ENCODE assay signal across 22 cellular contexts in genomic region chr5:53010819-53011218, GRCh38. TPM values are rescaled to one million over a fixed set of nuclear protein-coding genes. Genes with fewer than 3 reads are reported as not detected.
DNase-seq lines count a peak whose midpoint lies in the region; ATAC-seq, FAIRE-seq and TF ChIP-seq lines count a peak whose summit lies in the region.
"Had no signal": no experiment of that assay in that cellular context is flagged by ENCODE, and none has a peak within 500 bp of the region (broad histone marks: within the 10 kb centered on the region; RNA-seq: fewer than 3 reads in every experiment).

No MANE protein-coding gene starts in this region.

- TF ChIP-seq EP300 in HepG2 (IDR thresholded peaks at IDR 0.05; ENCODE audit: low read depth in 2 of 2, low read length in 2 of 2) (no peak), HepG2 (CRISPR knock-in tag; IDR thresholded peaks at IDR 0.05; ENCODE audit: borderline replicate concordance) (no peak)

- H3K27ac Mint-ChIP-seq in WTC11: no peak overlapping the region
- no peak overlapping the region for H3K27ac Mint-ChIP-seq in activated CD4-positive, alpha-beta T cell treated with anti-CD3 and anti-CD28 coated beads for 36 hours
- H3K27ac Mint-ChIP-seq: CD8-positive, alpha-beta memory T cell; GM23338 had no signal

- POLR2A ChIA-PET in HepG2 (lab: Yijun Ruan, JAX) (interaction anchor here (0.7 to 1.0 kb wide), 2 partner anchors 21 to 22 kb away, joined by 3 read pairs; partner anchors contain the start of gene ITGA2), WTC11 (lab: Charles Lee) (no interaction called here)
- POLR2A ChIA-PET in activated CD4-positive, alpha-beta T cell treated with anti-CD3 and anti-CD28 coated beads for 36 hours (lab: Charles Lee): no interaction called here

- no peak overlapping the region for H3K4me2 ChIP-seq in HepG2 (ENCODE audit: low read depth, low read length)
- H3K4me2 ChIP-seq: BLaER1 treated with 17β-estradiol and CSF1 and Interleukin-3, amounts not matched to agents 10 nM and 100 nM; GM23338; KMS-11 had no signal

- H3K4me3 ChIP-seq in HepG2 (replicated peaks in 1 of 3; ENCODE audit: insufficient read depth in 1 of 3, low read depth in 2 of 3, low read length in 3 of 3): no peak overlapping the region
- no peak overlapping the region for H3K4me3 ChIP-seq in right lobe of liver
- H3K4me3 ChIP-seq in fibroblast of villous mesenchyme (ENCODE audit: low read depth, low read length): no peak overlapping the region
- H3K4me3 ChIP-seq: BLaER1 treated with 17β-estradiol and CSF1 and Interleukin-3, amounts not matched to agents 10 nM and 100 nM; GM23338 had no signal

- in situ Hi-C loops in HepG2 (cut with HindIII; ENCODE audit: extremely low pct_ligation_motif_present, low pct_unique_long_range_greater_than_20kb): no loop called here

- H3K27me3 Mint-ChIP-seq in WTC11 (ENCODE audit: low read depth): no peaks in the 10 kb centered on the region
- H3K27me3 Mint-ChIP-seq in activated CD4-positive, alpha-beta T cell treated with anti-CD3 and anti-CD28 coated beads for 36 hours: peaks cover 23% of the 10 kb centered on the region
- H3K27me3 Mint-ChIP-seq: CD8-positive, alpha-beta memory T cell had no signal

- no peak for TF ChIP-seq RAD21 in HepG2 (CRISPR knock-in tag; IDR thresholded peaks at IDR 0.05)

- FAIRE-seq in HepG2 (lab: Jason Lieb, UNC): no peak
- FAIRE-seq: GM12891, GM18507 had no signal

- H3K27ac ChIP-seq in HepG2 (ENCODE audit: extremely low read length, insufficient read depth, low read length) (peak overlapping the region; percentile 49), right lobe of liver (no peak overlapping the region)
- H3K27ac ChIP-seq: BLaER1 treated with 17β-estradiol and CSF1 and Interleukin-3, amounts not matched to agents 10 nM and 100 nM; KMS-11 had no signal

- no peaks in the 10 kb centered on the region for H4K20me1 ChIP-seq in HepG2 (ENCODE audit: insufficient read depth, low read length)
- H4K20me1 ChIP-seq: BLaER1 treated with 17β-estradiol and CSF1 and Interleukin-3, amounts not matched to agents 10 nM and 100 nM had no signal

- no peaks in the 10 kb centered on the region for H3K36me3 Mint-ChIP-seq in WTC11
- H3K36me3 Mint-ChIP-seq in activated CD4-positive, alpha-beta T cell treated with anti-CD3 and anti-CD28 coated beads for 36 hours (ENCODE audit: low read depth): no peaks in the 10 kb centered on the region
- H3K36me3 Mint-ChIP-seq: CD8-positive, alpha-beta memory T cell had no signal

- no peaks in the 10 kb centered on the region for H3K27me3 ChIP-seq in HepG2 (ENCODE audit: control insufficient read depth in 1 of 2, insufficient read depth in 2 of 2, low read length in 2 of 2)
- no peaks in the 10 kb centered on the region for H3K27me3 ChIP-seq in right lobe of liver
- H3K27me3 ChIP-seq: BLaER1 treated with 17β-estradiol and CSF1 and Interleukin-3, amounts not matched to agents 10 nM and 100 nM had no signal

- WGBS in HepG2 (ENCODE audit: low lambda C conversion rate): 0% methylated on average over 1 of the region's 1 CpG
- WGBS in right lobe of liver (ENCODE audit: insufficient coverage, low coverage, low lambda C conversion rate, missing lambda C conversion rate): 7% methylated on average over 1 of the region's 1 CpG

- H3K4me1 Mint-ChIP-seq in WTC11: peaks cover 6% of the 10 kb centered on the region; the same call in 1 of the 2 replicates
- peaks cover 45% of the 10 kb centered on the region for H3K4me1 Mint-ChIP-seq in activated CD4-positive, alpha-beta T cell treated with anti-CD3 and anti-CD28 coated beads for 36 hours

- H2AFZ ChIP-seq in HepG2 (ENCODE audit: low read length): no peak overlapping the region
- H2AFZ ChIP-seq: GM23338 had no signal

- ATAC-seq in HepG2: peak; percentile 45
- ATAC-seq in right lobe of liver: no peak
- ATAC-seq in WTC11: 0 out of 2 replicates have a peak, but pooled peaks have one; percentile 16
- no peak for ATAC-seq in activated CD4-positive, alpha-beta T cell treated with anti-CD3 and anti-CD28 coated beads for 36 hours
- ATAC-seq: PC-3 had no signal

- H3K36me3 ChIP-seq in HepG2 (replicated peaks in 1 of 2; ENCODE audit: control insufficient read depth in 1 of 2, insufficient read depth in 2 of 2, low read length in 2 of 2) (peaks cover 0 to 4% of the 10 kb centered on the region in 2 experiments; a peak in 4 of 5 replicates), right lobe of liver (no peaks in the 10 kb centered on the region)
- H3K36me3 ChIP-seq: BLaER1 treated with 17β-estradiol and CSF1 and Interleukin-3, amounts not matched to agents 10 nM and 100 nM had no signal

- peaks cover 95% of the 10 kb centered on the region for H3K4me1 ChIP-seq in HepG2 (ENCODE audit: insufficient read depth, low read length)
- no peaks in the 10 kb centered on the region for H3K4me1 ChIP-seq in right lobe of liver

- CTCF ChIA-PET in HepG2 (lab: Yijun Ruan, JAX; ENCODE audit: low intra/inter-chr PET ratio, low total read pairs): no interaction called here
- CTCF ChIA-PET in WTC11 (lab: Charles Lee): no interaction called here
- CTCF ChIA-PET in activated CD4-positive, alpha-beta T cell treated with anti-CD3 and anti-CD28 coated beads for 36 hours (lab: Charles Lee): interaction anchor here (0.7 to 1.9 kb wide), 2 partner anchors 20 to 103 kb away, joined by 3 to 6 read pairs; no protein-coding TSS in a partner anchor

- peaks cover 80% of the 10 kb centered on the region for H3K79me2 ChIP-seq in HepG2 (ENCODE audit: insufficient read depth, low read length)

- intact Hi-C loops in HepG2 (cut with micrococcal nuclease; ENCODE audit: unreplicated experiment) (no loop called here), right lobe of liver (cut with DNase I) (no loop called here)
- intact Hi-C loops in activated CD4-positive, alpha-beta T cell treated with anti-CD3 and anti-CD28 coated beads for 36 hours (cut with DNase I, micrococcal nuclease): no loop called here

- H3K9me3 ChIP-seq in HepG2 (ENCODE audit: low read length) (no peaks in the 10 kb centered on the region), right lobe of liver (no peaks in the 10 kb centered on the region)

- TF ChIP-seq CTCF in HepG2 (CRISPR knock-in tag; IDR thresholded peaks at IDR 0.05) (no peak), right lobe of liver (IDR thresholded peaks at IDR 0.05) (no peak), WTC11 (IDR thresholded peaks at IDR 0.05) (no peak), fibroblast of villous mesenchyme (IDR thresholded peaks at IDR 0.05; ENCODE audit: insufficient read depth, low read depth, low read length) (peak; percentile 4)

- H3K4me3 Mint-ChIP-seq in WTC11: no peak overlapping the region
- no peak overlapping the region for H3K4me3 Mint-ChIP-seq in activated CD4-positive, alpha-beta T cell treated with anti-CD3 and anti-CD28 coated beads for 36 hours
- H3K4me3 Mint-ChIP-seq: CD8-positive, alpha-beta memory T cell; GM23338 had no signal

- no TSS peak for BruUV-seq in HepG2 (replicated peaks; lab: Mats Ljungman, UMichigan)

- H3K9me3 Mint-ChIP-seq in WTC11: peaks cover 20% of the 10 kb centered on the region
- H3K9me3 Mint-ChIP-seq in activated CD4-positive, alpha-beta T cell treated with anti-CD3 and anti-CD28 coated beads for 36 hours (ENCODE audit: low read depth): no peaks in the 10 kb centered on the region
- H3K9me3 Mint-ChIP-seq: GM23338 had no signal

- H3K9ac ChIP-seq in HepG2 (ENCODE audit: insufficient read depth, low read depth, low read length): no peak overlapping the region
- H3K9ac ChIP-seq: BLaER1 treated with 17β-estradiol and CSF1 and Interleukin-3, amounts not matched to agents 10 nM and 100 nM; KMS-11 had no signal

- TF ChIP-seq POLR2A in HepG2 (IDR thresholded peaks at IDR 0.05; ENCODE audit: insufficient read depth in 1 of 2, low read depth in 2 of 2, low read length in 2 of 2): no peak
- no peak for TF ChIP-seq POLR2A in right lobe of liver (IDR thresholded peaks at IDR 0.05)

- DNase-seq in HepG2 (ENCODE audit: low spot score) (no peak), right lobe of liver (no peak), WTC11 (ENCODE audit: low spot score) (no peak), fibroblast of villous mesenchyme (ENCODE audit: low read depth) (no peak), NCI-H446 (lab: John Stamatoyannopoulos, UW) (no peak), cortex of kidney (lab: John Stamatoyannopoulos, UW) (no peak)
- DNase-seq in stimulated activated CD4-positive, alpha-beta T cell treated with anti-CD3 and anti-CD28 coated beads, Interleukin-15, amount 100 ng/mL, for 24 hours: no peak
- DNase-seq in activated CD4-positive, alpha-beta T cell treated with anti-CD3 and anti-CD28 coated beads for 36 hours: no peak
- DNase-seq: 8988T; CD8-positive, alpha-beta memory T cell; DMS79 treated with DMSO at 0.1 percent for 48 hours; GF-D8; NCI-H1092; NCI-H2081; NCI-H510A; NCI-H774; PC-3 had no signal

TF ChIP-seq in WTC11, 78 proteins besides CTCF, POLR2A, EP300 and RAD21 (continues in another document):
- TF ChIP-seq ESRRA (CRISPR knock-in tag; IDR thresholded peaks at IDR 0.05; ENCODE audit: borderline replicate concordance): no peak

RNA-seq across cellular contexts. Expression of gene ITGA2, which starts 21.7 kb away (rescaled TPM):
- total RNA-seq in HepG2 (2016; rRNA removed; fragmentation: Illumina TruSeq; extraction: Trizol): 10.2 and 15.8 TPM in 2 replicates
- total RNA-seq in HepG2 (2016; cell fraction: cytosol; rRNA removed; fragmentation: Illumina TruSeq; extraction: Trizol; ENCODE audit: low read depth): 0.79 and 0.91 TPM in 2 replicates
- total RNA-seq in HepG2 (2016; cell fraction: insoluble cytoplasmic fraction; rRNA removed; fragmentation: Illumina TruSeq; extraction: Trizol): 9.7 and 15.3 TPM in 2 replicates
- total RNA-seq in HepG2 (2016; cell fraction: membrane; rRNA removed; fragmentation: Illumina TruSeq; extraction: Trizol): 2.3 and 3.0 TPM in 2 replicates
- total RNA-seq in HepG2 (2016; cell fraction: nucleus; rRNA removed; fragmentation: Illumina TruSeq; extraction: Trizol): 25.3 and 27.8 TPM in 2 replicates
- 49.3 and 58.3 TPM in 2 replicates for polyA plus RNA-seq in HepG2 (2011; rRNA removed)
- 24.9 and 38.8 TPM in 2 replicates for polyA plus RNA-seq in HepG2 (2011; cell fraction: cytosol; rRNA removed)
- polyA plus RNA-seq in HepG2 (2011; cell fraction: nucleus; rRNA removed): 27.4 and 30.0 TPM in 2 replicates
- polyA plus RNA-seq in HepG2 (2012): 40.3 and 49.9 TPM in 2 replicates
- 0.17 and 0.20 TPM in 2 replicates for polyA plus RNA-seq in HepG2 (2016; cell fraction: cytosol; fragmentation: Illumina TruSeq; extraction: Trizol; ENCODE audit: low read depth)
- polyA plus RNA-seq in HepG2 (2016; cell fraction: insoluble cytoplasmic fraction; fragmentation: Illumina TruSeq; extraction: Trizol; ENCODE audit: low read depth): 3.7 TPM in 2 replicates
- polyA plus RNA-seq in HepG2 (2016; cell fraction: membrane; fragmentation: Illumina TruSeq; extraction: Trizol; ENCODE audit: low read depth): 0.45 and 0.72 TPM in 2 replicates
- polyA plus RNA-seq in HepG2 (2016; cell fraction: nucleus; fragmentation: Illumina TruSeq; extraction: Trizol; ENCODE audit: insufficient read depth, low read depth): 15.1 and 16.2 TPM in 2 replicates
- polyA minus RNA-seq in HepG2 (2011; rRNA and poly(A)+ RNA removed; ENCODE audit: low replicate concordance): 19.4 and 121 TPM in 2 replicates
- polyA minus RNA-seq in HepG2 (2011; cell fraction: cytosol; rRNA and poly(A)+ RNA removed): 105 and 135 TPM in 2 replicates
- 209 and 232 TPM in 2 replicates for polyA minus RNA-seq in HepG2 (2011; cell fraction: nucleus; rRNA and poly(A)+ RNA removed)
- total RNA-seq in right lobe of liver: 1 to 10 TPM in 1 of 6 experiments, under 1 TPM in 5; 0.11 to 1.6 (median 0.40) TPM
- total RNA-seq in WTC11 (2021): 5.3 to 5.5 TPM (median 5.5 TPM) in 3 replicates
- total RNA-seq in fibroblast of villous mesenchyme: 16.4 and 35.0 TPM in 2 replicates
- under 1 TPM; 0.61 to 0.71 TPM for total RNA-seq in activated CD4-positive, alpha-beta T cell treated with anti-CD3 and anti-CD28 coated beads for 36 hours

Comparison
In these comparisons a context has a peak if more than half of its experiments do, and no peak if none do; other contexts are left out.
1. ATAC-seq: peak in HepG2 (single experiment) and WTC11 (single experiment); none in right lobe of liver (0 of 4) and activated CD4-positive, alpha-beta T cell treated with anti-CD3 and anti-CD28 coated beads for 36 hours (single experiment).